In the genomic region with DNA sequence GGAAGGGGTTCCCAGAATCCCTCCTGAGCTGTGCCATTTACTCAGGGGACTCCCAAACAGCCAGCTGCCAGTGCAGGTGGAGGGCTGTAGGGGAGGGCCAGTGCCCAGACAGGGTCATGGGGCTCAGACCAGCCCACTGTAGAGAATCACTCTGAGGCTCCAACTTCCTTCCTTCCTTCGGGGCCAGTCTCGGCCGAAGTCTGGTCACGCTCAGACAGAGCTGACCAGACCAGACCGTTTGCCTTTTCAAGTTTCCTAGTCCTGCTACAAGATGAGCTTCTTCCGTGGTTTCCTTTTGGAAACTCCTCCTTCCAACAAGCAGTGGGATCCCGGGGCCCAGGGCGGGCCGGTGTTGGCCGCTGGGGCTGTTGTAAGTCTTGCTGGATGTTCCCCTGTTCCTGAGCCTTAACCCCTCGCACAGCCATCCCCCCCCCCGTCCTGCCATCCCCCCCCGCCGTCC, we compare ENCODE assay signal across 1 cellular context.
A peak's percentile ranks its signal among the peaks of the same experiment; 100 is the strongest.
TF ChIP-seq lines count a peak whose summit lies in the region.

No MANE protein-coding gene starts in this region.

TF ChIP-seq in HepG2, 621 proteins besides CTCF, POLR2A, EP300 and RAD21:
- TF ChIP-seq ZNF850 (CRISPR knock-in tag; conservative IDR thresholded peaks at IDR 0.05) = no peak
- peak; percentile 56 for TF ChIP-seq AGO2 (optimal IDR thresholded peaks at IDR 0.05; ENCODE audit: low read depth, low read length)
